Comparison of ENCODE assay signal across 8 cellular contexts in genomic region chr4:10160280-10160856, GRCh38. TPM values are rescaled to one million over a fixed set of nuclear protein-coding genes. Genes with fewer than 3 reads are reported as not detected.
A peak's percentile ranks its signal among the peaks of the same experiment; 100 is the strongest.
DNase-seq lines count a peak whose midpoint lies in the region; ATAC-seq and TF ChIP-seq lines count a peak whose summit lies in the region.

No MANE protein-coding gene starts in this region.

- no peak overlapping the region for H3K9ac ChIP-seq in SK-N-SH

- no peak for DNase-seq in activated naive CD8-positive, alpha-beta T cell treated with anti-CD3 and anti-CD28 coated beads, Interleukin-2, amount 10 ng/mL, durations not matched to agents 7 days and 5 days
- no peak for DNase-seq in activated naive CD8-positive, alpha-beta T cell treated with anti-CD3 and anti-CD28 coated beads for 36 hours
- DNase-seq in SK-N-SH (no peak), transverse colon (no peak), adrenal gland (no peak), immature natural killer cell (no peak)
- no peak for DNase-seq in activated CD4-positive, alpha-beta T cell treated with anti-CD3 and anti-CD28 coated beads, Interleukin-2, amount 50 U/mL, for 1 hour

- TF ChIP-seq EP300 in SK-N-SH (IDR thresholded peaks at IDR 0.05; ENCODE audit: borderline replicate concordance in 1 of 2, low read depth in 1 of 2, low read length in 1 of 2): no peak
- no peak for TF ChIP-seq EP300 in gastroesophageal sphincter (IDR thresholded peaks at IDR 0.05)
- no peak for TF ChIP-seq EP300 in transverse colon (IDR thresholded peaks at IDR 0.05; ENCODE audit: low read depth)

- no peaks in the 10 kb centered on the region for H4K20me1 ChIP-seq in SK-N-SH (ENCODE audit: insufficient read depth)

- H3K4me1 Mint-ChIP-seq in activated naive CD8-positive, alpha-beta T cell treated with anti-CD3 and anti-CD28 coated beads, Interleukin-2, amount 10 ng/mL, durations not matched to agents 7 days and 5 days: peaks cover 45% of the 10 kb centered on the region
- peaks cover 30% of the 10 kb centered on the region for H3K4me1 Mint-ChIP-seq in activated naive CD8-positive, alpha-beta T cell treated with anti-CD3 and anti-CD28 coated beads for 36 hours
- H3K4me1 Mint-ChIP-seq in immature natural killer cell: peaks cover 3 to 9% of the 10 kb centered on the region in 2 donors

- no peaks in the 10 kb centered on the region for H3K9me2 ChIP-seq in SK-N-SH

- peaks cover 2% of the 10 kb centered on the region for H3K27me3 Mint-ChIP-seq in activated naive CD8-positive, alpha-beta T cell treated with anti-CD3 and anti-CD28 coated beads, Interleukin-2, amount 10 ng/mL, durations not matched to agents 7 days and 5 days
- no peaks in the 10 kb centered on the region for H3K27me3 Mint-ChIP-seq in activated naive CD8-positive, alpha-beta T cell treated with anti-CD3 and anti-CD28 coated beads for 36 hours
- H3K27me3 Mint-ChIP-seq in immature natural killer cell (ENCODE audit: low read depth in 3 of 3): peaks cover 1 to 5% (median 2%) of the 10 kb centered on the region in 3 donors

- no peak for ATAC-seq in activated naive CD8-positive, alpha-beta T cell treated with anti-CD3 and anti-CD28 coated beads, Interleukin-2, amount 10 ng/mL, durations not matched to agents 7 days and 5 days (ENCODE audit: low read depth)
- no peak for ATAC-seq in gastroesophageal sphincter

- no peaks in the 10 kb centered on the region for H3F3A ChIP-seq in SK-N-SH (replicated peaks; ENCODE audit: insufficient read depth)

- POLR2A ChIA-PET in activated naive CD8-positive, alpha-beta T cell treated with anti-CD3 and anti-CD28 coated beads, Interleukin-2, amount 10 ng/mL, durations not matched to agents 7 days and 5 days (lab: Charles Lee): interaction anchor here (1.1 to 2.4 kb wide), 5 partner anchors 21 to 297 kb away, joined by 3 to 18 read pairs (median 6); partner anchors contain the start of genes WDR1 and ZNF518B
- POLR2A ChIA-PET in SK-N-SH (lab: Yijun Ruan, JAX): no interaction called here

- no peak overlapping the region for H3K4me3 Mint-ChIP-seq in activated naive CD8-positive, alpha-beta T cell treated with anti-CD3 and anti-CD28 coated beads, Interleukin-2, amount 10 ng/mL, durations not matched to agents 7 days and 5 days
- H3K4me3 Mint-ChIP-seq in activated naive CD8-positive, alpha-beta T cell treated with anti-CD3 and anti-CD28 coated beads for 36 hours: no peak overlapping the region
- H3K4me3 Mint-ChIP-seq in immature natural killer cell: no peak overlapping the region

- no peaks in the 10 kb centered on the region for H3K79me2 ChIP-seq in SK-N-SH (ENCODE audit: insufficient read depth)

- no peaks in the 10 kb centered on the region for H3K36me3 Mint-ChIP-seq in activated naive CD8-positive, alpha-beta T cell treated with anti-CD3 and anti-CD28 coated beads, Interleukin-2, amount 10 ng/mL, durations not matched to agents 7 days and 5 days
- H3K36me3 Mint-ChIP-seq in activated naive CD8-positive, alpha-beta T cell treated with anti-CD3 and anti-CD28 coated beads for 36 hours: no peaks in the 10 kb centered on the region
- no peaks in the 10 kb centered on the region for H3K36me3 Mint-ChIP-seq in immature natural killer cell

- H3K27ac Mint-ChIP-seq in activated naive CD8-positive, alpha-beta T cell treated with anti-CD3 and anti-CD28 coated beads, Interleukin-2, amount 10 ng/mL, durations not matched to agents 7 days and 5 days: peak overlapping the region; percentile 87
- no peak overlapping the region for H3K27ac Mint-ChIP-seq in activated naive CD8-positive, alpha-beta T cell treated with anti-CD3 and anti-CD28 coated beads for 36 hours
- H3K27ac Mint-ChIP-seq in immature natural killer cell: peak overlapping the region in 1 of 6 donors; percentile 19

- no peak overlapping the region for H3K4me2 ChIP-seq in SK-N-SH

- no peaks in the 10 kb centered on the region for H3K9me3 Mint-ChIP-seq in activated naive CD8-positive, alpha-beta T cell treated with anti-CD3 and anti-CD28 coated beads, Interleukin-2, amount 10 ng/mL, durations not matched to agents 7 days and 5 days
- H3K9me3 Mint-ChIP-seq in activated naive CD8-positive, alpha-beta T cell treated with anti-CD3 and anti-CD28 coated beads for 36 hours: no peaks in the 10 kb centered on the region
- no peaks in the 10 kb centered on the region for H3K9me3 Mint-ChIP-seq in immature natural killer cell

- TF ChIP-seq RAD21 in SK-N-SH (IDR thresholded peaks at IDR 0.05; ENCODE audit: low read length): peak; percentile 46; the same call in 1 of the 2 replicates

- TF ChIP-seq CTCF in SK-N-SH (IDR thresholded peaks at IDR 0.05) (peak; percentile 44), gastroesophageal sphincter (IDR thresholded peaks at IDR 0.05) (peak; percentile 12 to 52 (median 26)), transverse colon (IDR thresholded peaks at IDR 0.05) (peak in 4 of 5 experiments; percentile 16 to 42 (median 29)), adrenal gland (IDR thresholded peaks at IDR 0.05) (no peak)

- in situ Hi-C loops in transverse colon (cut with MboI; ENCODE audit: low pct_ligation_motif_present in 1 of 4, low pct_unique_long_range_greater_than_20kb in 1 of 4, low sequenced_read_pairs in 3 of 4): loop anchor here (5.0 to 10.0 kb wide), 4 partner anchors 244 to 394 kb away; no protein-coding TSS in a partner anchor

- no peak overlapping the region for H2AFZ ChIP-seq in SK-N-SH (ENCODE audit: low read depth)

- H3K4me1 ChIP-seq in SK-N-SH (ENCODE audit: control insufficient read depth in 1 of 2, insufficient read depth in 2 of 2, low read depth in 1 of 2, low read length in 1 of 2): no peaks in the 10 kb centered on the region; a peak in 1 of 4 replicates
- peaks cover 0 to 52% (median 0%) of the 10 kb centered on the region in 3 donors for H3K4me1 ChIP-seq in gastroesophageal sphincter
- H3K4me1 ChIP-seq in transverse colon: peaks cover 0 to 29% (median 15%) of the 10 kb centered on the region in 4 donors
- H3K4me1 ChIP-seq in adrenal gland (replicated peaks in 1 of 2): no peaks in the 10 kb centered on the region

- H3K36me3 ChIP-seq in SK-N-SH (replicated peaks in 1 of 2; ENCODE audit: control insufficient read depth in 1 of 2, insufficient read depth in 2 of 2, low read length in 1 of 2): no peaks in the 10 kb centered on the region
- H3K36me3 ChIP-seq in gastroesophageal sphincter: no peaks in the 10 kb centered on the region
- no peaks in the 10 kb centered on the region for H3K36me3 ChIP-seq in transverse colon
- H3K36me3 ChIP-seq in adrenal gland (replicated peaks in 1 of 2): no peaks in the 10 kb centered on the region

- H3K9me3 ChIP-seq in SK-N-SH (no peaks in the 10 kb centered on the region), gastroesophageal sphincter (no peaks in the 10 kb centered on the region), transverse colon (no peaks in the 10 kb centered on the region), adrenal gland (replicated peaks in 1 of 3) (no peaks in the 10 kb centered on the region)

- H3K27ac ChIP-seq in SK-N-SH (ENCODE audit: low read depth in 2 of 2, low read length in 1 of 2) (no peak overlapping the region), gastroesophageal sphincter (no peak overlapping the region), transverse colon (no peak overlapping the region), adrenal gland (no peak overlapping the region)

- CTCF ChIA-PET in SK-N-SH (lab: Yijun Ruan, JAX): interaction anchor here (0.7 to 1.9 kb wide), 5 partner anchors 9 to 378 kb away, joined by 3 to 6 read pairs (median 4); no protein-coding TSS in a partner anchor

- intact Hi-C loops in transverse colon (cut with DNase I; ENCODE audit: low total_unique reads) (loop anchor here (5.0 to 10.0 kb wide), 2 partner anchors 242 to 384 kb away; no protein-coding TSS in a partner anchor), adrenal gland (cut with DNase I) (loop anchor here in 1 of 2 donors (5.0 kb wide), 2 partner anchors 247 to 387 kb away; no protein-coding TSS in a partner anchor)

- H3K4me3 ChIP-seq in SK-N-SH (ENCODE audit: low read depth in 2 of 2, low read length in 1 of 2) (no peak overlapping the region), gastroesophageal sphincter (no peak overlapping the region), transverse colon (no peak overlapping the region), adrenal gland (no peak overlapping the region)

- TF ChIP-seq POLR2A in gastroesophageal sphincter (IDR thresholded peaks at IDR 0.05): no peak
- no peak for TF ChIP-seq POLR2A in transverse colon (IDR thresholded peaks at IDR 0.05)
- no peak for TF ChIP-seq POLR2A in adrenal gland (IDR thresholded peaks at IDR 0.05)

- peaks cover 18% of the 10 kb centered on the region; the same call in 1 of the 2 replicates for H3K27me3 ChIP-seq in SK-N-SH (ENCODE audit: insufficient read depth)
- no peaks in the 10 kb centered on the region for H3K27me3 ChIP-seq in gastroesophageal sphincter
- H3K27me3 ChIP-seq in transverse colon: no peaks in the 10 kb centered on the region
- H3K27me3 ChIP-seq in adrenal gland: no peaks in the 10 kb centered on the region

- 8% methylated on average over 7 of the region's 7 CpGs for WGBS in SK-N-SH (ENCODE audit: low lambda C conversion rate)
- WGBS in gastroesophageal sphincter (ENCODE audit: low coverage in 1 of 2), 2 donors: 43 to 54% methylated on average over 4 to 6 of the region's 7 CpGs
- WGBS in transverse colon (ENCODE audit: low coverage in 1 of 2), 2 donors: 40 to 49% methylated on average over 1 to 7 of the region's 7 CpGs
- WGBS in adrenal gland, 4 donors: 64 to 70% (median 67%) methylated on average over 7 of the region's 7 CpGs

TF ChIP-seq in SK-N-SH, 30 proteins besides CTCF, POLR2A, EP300 and RAD21 (continues in another document):
- no peak for TF ChIP-seq MEF2A (IDR thresholded peaks at IDR 0.05; ENCODE audit: borderline replicate concordance, low read depth)
- no peak for TF ChIP-seq GATA2 (CRISPR knock-in tag; IDR thresholded peaks at IDR 0.05)
- TF ChIP-seq JUND (IDR thresholded peaks at IDR 0.05): no peak
- no peak for TF ChIP-seq CHD2 (IDR thresholded peaks at IDR 0.05; ENCODE audit: low read length, partially characterized antibody)
- no peak for TF ChIP-seq EZH2phosphoT487 (IDR thresholded peaks at IDR 0.05; ENCODE audit: borderline replicate concordance, low read depth)
- TF ChIP-seq FOXJ3 (CRISPR knock-in tag; IDR thresholded peaks at IDR 0.05): no peak

RNA-seq across cellular contexts. Expression of gene WDR1, which starts 43.8 kb away (rescaled TPM):
- total RNA-seq in activated naive CD8-positive, alpha-beta T cell treated with anti-CD3 and anti-CD28 coated beads, Interleukin-2, amount 10 ng/mL, durations not matched to agents 7 days and 5 days: 100 to 1,000 TPM; 371 to 372 TPM
- total RNA-seq in activated naive CD8-positive, alpha-beta T cell treated with anti-CD3 and anti-CD28 coated beads for 36 hours: 100 to 1,000 TPM; 372 to 385 TPM
- polyA plus RNA-seq in SK-N-SH (2012; rRNA removed) (287 and 310 TPM in 2 replicates), adrenal gland (100 to 1,000 TPM in 1 of 3 donors, 10 to 100 TPM in 2; 66.5 to 228 (median 67.6) TPM), immature natural killer cell (100 to 1,000 TPM; 339 to 509 (median 401) TPM)
- 240 and 255 TPM in 2 replicates for polyA plus RNA-seq in SK-N-SH (2012; cell fraction: cytosol; rRNA removed)
- 297 and 306 TPM in 2 replicates for polyA plus RNA-seq in SK-N-SH (2012; cell fraction: nucleus; rRNA removed)
- total RNA-seq in gastroesophageal sphincter (100 to 1,000 TPM; 353 to 530 (median 419) TPM), transverse colon (100 to 1,000 TPM; 196 to 268 (median 246) TPM), adrenal gland (100 to 1,000 TPM in 7 of 8 donors, 10 to 100 TPM in 1; 84.4 to 219 (median 150) TPM)

Comparison
In these comparisons a context has a peak if more than half of its experiments do, and no peak if none do; other contexts are left out.
1. CTCF ChIP-seq: peak in SK-N-SH (single experiment), gastroesophageal sphincter (4 of 4) and transverse colon (4 of 5); none in adrenal gland (0 of 6).